6 cellular contexts compared by ENCODE assay signal in genomic region chr5:177545487-177546261, GRCh38.
DNase-seq lines count a peak whose midpoint lies in the region; TF ChIP-seq lines count a peak whose summit lies in the region.

No MANE protein-coding gene starts in this region.

- peak overlapping the region; percentile 99 for H3K27ac ChIP-seq in brain microvascular endothelial cell
- peak overlapping the region; percentile 80 for H3K27ac ChIP-seq in neutrophil

- in situ Hi-C loops in brain microvascular endothelial cell (cut with HindIII; ENCODE audit: low pct_ligation_motif_present, low sequenced_read_pairs) = no loop called here

- TF ChIP-seq CTCF in brain microvascular endothelial cell (IDR thresholded peaks at IDR 0.05; ENCODE audit: low read depth, low read length, missing control alignments) = no peak
- no peak for TF ChIP-seq CTCF in neutrophil (IDR thresholded peaks at IDR 0.05)

- no peaks in the 10 kb centered on the region for H3K9me3 ChIP-seq in neutrophil

- H3K4me1 ChIP-seq in neutrophil (ENCODE audit: control insufficient read depth in 1 of 2, insufficient read depth in 1 of 2, low read depth in 1 of 2, low read length in 1 of 2) = peaks cover 37 to 44% of the 10 kb centered on the region in 2 experiments

- H3K36me3 ChIP-seq in brain microvascular endothelial cell (replicated peaks) (no peaks in the 10 kb centered on the region), neutrophil (peaks cover 15% of the 10 kb centered on the region)

- H3K27me3 ChIP-seq in brain microvascular endothelial cell (replicated peaks) (no peaks in the 10 kb centered on the region), neutrophil (no peaks in the 10 kb centered on the region)

- DNase-seq in GOT3 (lab: John Stamatoyannopoulos, UW) (peak; percentile 39), brain microvascular endothelial cell (peak; percentile 85), NCI-H1694 (lab: John Stamatoyannopoulos, UW) (no peak), UCSD-AML1 (lab: John Stamatoyannopoulos, UW; ENCODE audit: unreplicated experiment) (no peak), NCI-H526 (lab: John Stamatoyannopoulos, UW) (no peak)

- no peak overlapping the region for H3K4me3 ChIP-seq in brain microvascular endothelial cell (ENCODE audit: low read depth, low read length)
- no peak overlapping the region for H3K4me3 ChIP-seq in neutrophil (ENCODE audit: low read depth in 1 of 2, low read length in 1 of 2)

Comparison
In these comparisons a context has a peak if more than half of its experiments do, and no peak if none do; other contexts are left out.
1. DNase-seq: peak in GOT3 (single experiment) and brain microvascular endothelial cell (single experiment); none in NCI-H1694 (single experiment), UCSD-AML1 (single experiment) and NCI-H526 (0 of 2).